1 cellular context compared by ENCODE assay signal in the genomic region with DNA sequence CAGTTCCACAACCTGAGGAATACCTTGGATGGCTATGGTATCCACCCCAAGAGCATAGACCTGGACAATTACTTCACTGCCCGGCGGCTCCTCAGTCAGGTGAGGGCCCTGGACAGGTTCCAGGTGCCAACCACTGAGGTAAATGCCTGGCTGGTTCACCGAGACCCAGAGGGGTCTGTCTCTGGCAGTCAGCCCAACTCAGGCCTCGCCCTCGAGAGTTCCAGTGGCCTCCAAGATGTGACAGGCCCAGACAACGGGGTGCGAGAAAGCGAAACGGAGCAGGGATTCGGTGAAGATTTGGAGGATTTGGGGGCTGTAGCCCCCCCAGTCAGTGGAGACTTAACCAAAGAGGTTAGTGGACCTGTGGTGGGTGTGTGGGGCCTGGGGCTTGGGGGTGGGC.
TF ChIP-seq lines count a peak whose summit lies in the region.

No MANE protein-coding gene starts in this region.

TF ChIP-seq in SK-N-SH treated with all-trans-retinoic acid at 6 μM for 48 hours, 23 proteins besides CTCF, POLR2A, EP300 and RAD21 (continued from another document):
- TF ChIP-seq, protein P1, sequence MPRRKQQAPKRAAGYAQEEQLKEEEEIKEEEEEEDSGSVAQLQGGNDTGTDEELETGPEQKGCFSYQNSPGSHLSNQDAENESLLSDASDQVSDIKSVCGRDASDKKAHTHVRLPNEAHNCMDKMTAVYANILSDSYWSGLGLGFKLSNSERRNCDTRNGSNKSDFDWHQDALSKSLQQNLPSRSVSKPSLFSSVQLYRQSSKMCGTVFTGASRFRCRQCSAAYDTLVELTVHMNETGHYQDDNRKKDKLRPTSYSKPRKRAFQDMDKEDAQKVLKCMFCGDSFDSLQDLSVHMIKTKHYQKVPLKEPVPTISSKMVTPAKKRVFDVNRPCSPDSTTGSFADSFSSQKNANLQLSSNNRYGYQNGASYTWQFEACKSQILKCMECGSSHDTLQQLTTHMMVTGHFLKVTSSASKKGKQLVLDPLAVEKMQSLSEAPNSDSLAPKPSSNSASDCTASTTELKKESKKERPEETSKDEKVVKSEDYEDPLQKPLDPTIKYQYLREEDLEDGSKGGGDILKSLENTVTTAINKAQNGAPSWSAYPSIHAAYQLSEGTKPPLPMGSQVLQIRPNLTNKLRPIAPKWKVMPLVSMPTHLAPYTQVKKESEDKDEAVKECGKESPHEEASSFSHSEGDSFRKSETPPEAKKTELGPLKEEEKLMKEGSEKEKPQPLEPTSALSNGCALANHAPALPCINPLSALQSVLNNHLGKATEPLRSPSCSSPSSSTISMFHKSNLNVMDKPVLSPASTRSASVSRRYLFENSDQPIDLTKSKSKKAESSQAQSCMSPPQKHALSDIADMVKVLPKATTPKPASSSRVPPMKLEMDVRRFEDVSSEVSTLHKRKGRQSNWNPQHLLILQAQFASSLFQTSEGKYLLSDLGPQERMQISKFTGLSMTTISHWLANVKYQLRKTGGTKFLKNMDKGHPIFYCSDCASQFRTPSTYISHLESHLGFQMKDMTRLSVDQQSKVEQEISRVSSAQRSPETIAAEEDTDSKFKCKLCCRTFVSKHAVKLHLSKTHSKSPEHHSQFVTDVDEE (CRISPR knock-in tag; IDR thresholded peaks at IDR 0.05): no peak
- TF ChIP-seq SNAI2 (CRISPR knock-in tag; IDR thresholded peaks at IDR 0.05): no peak
